In the genomic region with DNA sequence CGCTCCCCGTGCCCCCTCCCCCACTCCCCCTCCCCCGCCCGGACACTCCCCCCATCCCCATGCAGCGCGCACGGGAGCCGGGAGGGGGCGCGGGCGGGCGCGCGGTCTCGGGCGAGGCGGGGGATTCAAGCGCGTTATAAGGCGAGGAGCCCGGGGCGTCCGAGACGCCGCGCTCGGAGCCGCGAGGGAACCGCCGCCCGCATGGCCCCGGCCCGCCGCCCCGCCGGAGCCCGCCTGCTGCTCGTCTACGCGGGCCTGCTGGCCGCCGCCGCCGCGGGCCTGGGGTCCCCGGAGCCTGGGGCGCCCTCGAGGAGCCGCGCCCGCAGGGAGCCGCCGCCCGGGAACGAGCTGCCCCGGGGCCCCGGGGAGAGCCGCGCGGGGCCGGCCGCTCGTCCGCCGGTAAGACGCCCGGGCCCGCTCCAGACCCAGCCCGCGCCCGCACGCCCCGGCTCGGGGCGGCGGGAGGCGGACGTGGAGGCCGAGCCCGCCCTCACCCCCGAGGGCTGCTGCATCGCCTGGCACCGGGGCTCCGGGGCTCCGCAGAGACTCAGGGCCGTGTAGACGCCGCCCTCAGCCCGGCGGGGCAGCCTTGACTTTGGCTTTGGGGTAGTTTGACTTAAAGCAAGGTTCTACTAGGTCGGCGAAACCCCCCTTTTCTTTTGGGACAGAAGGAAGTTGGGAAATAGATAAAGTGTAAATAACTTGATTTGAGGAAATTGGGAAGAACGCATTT, we compare ENCODE assay signal across 8 cellular contexts. TPM values are rescaled to one million over a fixed set of nuclear protein-coding genes. Genes with fewer than 3 reads are reported as not detected.
DNase-seq lines count a peak whose midpoint lies in the region; ATAC-seq and TF ChIP-seq lines count a peak whose summit lies in the region.

A gene with protein sequence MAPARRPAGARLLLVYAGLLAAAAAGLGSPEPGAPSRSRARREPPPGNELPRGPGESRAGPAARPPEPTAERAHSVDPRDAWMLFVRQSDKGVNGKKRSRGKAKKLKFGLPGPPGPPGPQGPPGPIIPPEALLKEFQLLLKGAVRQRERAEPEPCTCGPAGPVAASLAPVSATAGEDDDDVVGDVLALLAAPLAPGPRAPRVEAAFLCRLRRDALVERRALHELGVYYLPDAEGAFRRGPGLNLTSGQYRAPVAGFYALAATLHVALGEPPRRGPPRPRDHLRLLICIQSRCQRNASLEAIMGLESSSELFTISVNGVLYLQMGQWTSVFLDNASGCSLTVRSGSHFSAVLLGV (plus strand): TSS at position 164 of the 733 bp plus-strand sequence. CDS start 38 bp downstream, at position 202.

- peak within 1 kb of the TSS; percentile 60 for H3K4me3 Mint-ChIP-seq in activated T-helper 17 cell treated with anti-CD3 and anti-CD28 coated beads, Interleukin-2, amount 50 U/mL, for 72 hours

- ATAC-seq in GM19467 (IDR thresholded peaks at IDR 0.05; ENCODE audit: unreplicated experiment) (peak; percentile 48), Right ventricle myocardium superior (ENCODE audit: poor library complexity) (peak; percentile 59)
- ATAC-seq in activated T-helper 17 cell treated with anti-CD3 and anti-CD28 coated beads, Interleukin-2, amount 50 U/mL, for 72 hours (replicated peaks) = peak; percentile 72

- peak; percentile 78 for TF ChIP-seq CTCF in C4-2B (conservative IDR thresholded peaks at IDR 0.05)
- TF ChIP-seq CTCF in retinal pigment epithelial cell (conservative IDR thresholded peaks at IDR 0.05; ENCODE audit: low read depth, low read length) = peak; percentile 39

- DNase-seq in NOMO-1 treated with DMSO at 0.1 percent for 48 hours (lab: John Stamatoyannopoulos, UW; ENCODE audit: unreplicated experiment) = peak; percentile 23
- DNase-seq in Right ventricle myocardium superior = peak; percentile 59
- no peak for DNase-seq in retinal pigment epithelial cell (ENCODE audit: low read depth)
- no peak for DNase-seq in NCI-H187 treated with DMSO at 0.1 percent for 48 hours (lab: John Stamatoyannopoulos, UW)
- no peak for DNase-seq in ureter (ENCODE audit: low spot score)

- peak within 1 kb of the TSS; percentile 34 for H3K27ac ChIP-seq in C4-2B

- H3K4me1 Mint-ChIP-seq in activated T-helper 17 cell treated with anti-CD3 and anti-CD28 coated beads, Interleukin-2, amount 50 U/mL, for 72 hours = no peaks in the 10 kb centered on the region

- intact Hi-C loops in Right ventricle myocardium superior (cut with DNase I) = no loop called here

- no peaks in the 10 kb centered on the region for H3K9me3 Mint-ChIP-seq in activated T-helper 17 cell treated with anti-CD3 and anti-CD28 coated beads, Interleukin-2, amount 50 U/mL, for 72 hours

- peak within 1 kb of the TSS; percentile 20 for H3K4me3 ChIP-seq in retinal pigment epithelial cell (ENCODE audit: low read length)

- H3K27ac Mint-ChIP-seq in activated T-helper 17 cell treated with anti-CD3 and anti-CD28 coated beads, Interleukin-2, amount 50 U/mL, for 72 hours = no peak within 1 kb of the TSS

- no peaks in the 10 kb centered on the region for H3K36me3 Mint-ChIP-seq in activated T-helper 17 cell treated with anti-CD3 and anti-CD28 coated beads, Interleukin-2, amount 50 U/mL, for 72 hours (ENCODE audit: low read depth)

- H3K27me3 Mint-ChIP-seq in activated T-helper 17 cell treated with anti-CD3 and anti-CD28 coated beads, Interleukin-2, amount 50 U/mL, for 72 hours = peaks cover 7% of the 10 kb centered on the region

RNA-seq across cellular contexts. Expression of the gene that starts here (rescaled TPM):
- not detected for total RNA-seq in activated T-helper 17 cell treated with anti-CD3 and anti-CD28 coated beads, Interleukin-2, amount 50 U/mL, for 72 hours
- total RNA-seq in Right ventricle myocardium superior (not detected), ureter (1.8 TPM)

Comparison
In these comparisons a context has a peak if more than half of its experiments do, and no peak if none do; other contexts are left out.
1. Peak in ATAC-seq in activated T-helper 17 cell treated with anti-CD3 and anti-CD28 coated beads, Interleukin-2, amount 50 U/mL, for 72 hours; RNA of the gene not detected or under 1 TPM.
2. Peak in DNase-seq and ATAC-seq in Right ventricle myocardium superior; RNA of the gene not detected or under 1 TPM.